Comparison of ENCODE assay signal across 1 cellular context in the genomic region with DNA sequence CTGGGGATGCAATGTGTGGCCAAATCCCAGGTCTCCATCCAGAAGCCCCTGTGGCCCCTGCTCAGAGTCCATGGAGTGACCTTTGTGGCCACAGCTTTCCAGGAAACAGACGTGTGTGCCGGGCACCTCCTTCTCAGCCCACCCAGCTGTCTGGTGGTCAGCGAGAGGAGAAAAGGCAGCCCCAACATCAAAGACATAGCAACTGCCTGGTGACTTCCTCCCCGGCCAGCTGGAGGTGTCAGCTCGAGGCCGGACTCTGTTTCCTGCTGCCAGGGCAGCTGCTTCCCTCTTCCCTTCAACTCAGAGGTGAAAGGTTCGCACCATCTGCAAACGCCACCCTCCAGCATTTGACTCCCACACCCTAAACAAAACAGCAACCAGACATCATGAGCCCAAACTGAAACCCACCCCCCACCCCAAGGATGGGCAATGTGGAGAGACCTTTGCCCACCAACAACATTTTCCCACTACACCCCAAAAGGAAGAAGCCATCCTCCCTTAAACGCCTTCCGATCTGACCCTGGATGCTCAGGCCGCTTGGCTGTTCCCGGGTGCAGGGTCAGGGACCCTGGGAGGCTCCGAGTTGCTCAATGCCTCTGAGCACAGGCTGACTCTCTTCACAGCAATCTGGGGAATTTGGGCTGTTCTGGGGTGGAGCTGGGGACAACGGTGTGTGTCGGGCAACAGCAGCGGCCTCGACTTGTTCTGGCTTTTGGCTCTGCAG.
A peak's percentile ranks its signal among the peaks of the same experiment; 100 is the strongest.
TF ChIP-seq lines count a peak whose summit lies in the region.

No MANE protein-coding gene starts in this region.

TF ChIP-seq in HepG2, 621 proteins besides CTCF, POLR2A, EP300 and RAD21 (continued from another document and continues in another):
- TF ChIP-seq HIC2 (CRISPR knock-in tag; IDR thresholded peaks at IDR 0.05; ENCODE audit: low read depth) (peak; percentile 53; the same call in 1 of the 2 replicates), SMARCE1 (IDR thresholded peaks at IDR 0.05; ENCODE audit: borderline replicate concordance) (no peak), POGK (CRISPR knock-in tag; conservative IDR thresholded peaks at IDR 0.05) (no peak), SMAD9 (CRISPR knock-in tag; IDR thresholded peaks at IDR 0.05) (no peak), ZNF562 (CRISPR knock-in tag; IDR thresholded peaks at IDR 0.05; ENCODE audit: borderline replicate concordance) (no peak), SIN3B (IDR thresholded peaks at IDR 0.05; ENCODE audit: low read length) (no peak), NFRKB (IDR thresholded peaks at IDR 0.05) (no peak), ZNF496 (CRISPR knock-in tag; IDR thresholded peaks at IDR 0.05; ENCODE audit: insufficient replicate concordance) (no peak), THAP11 (CRISPR knock-in tag; IDR thresholded peaks at IDR 0.05) (peak; percentile 20; the same call in 1 of the 2 replicates), ZNF768 (CRISPR knock-in tag; IDR thresholded peaks at IDR 0.05) (no peak), SOX6 (IDR thresholded peaks at IDR 0.05) (no peak), SOX6 (CRISPR knock-in tag; IDR thresholded peaks at IDR 0.05) (peak; percentile 49), KLF9 (CRISPR knock-in tag; IDR thresholded peaks at IDR 0.05; ENCODE audit: low read depth) (no peak), SNAI1 (CRISPR knock-in tag; IDR thresholded peaks at IDR 0.05; ENCODE audit: borderline replicate concordance) (0 out of 2 replicates have a peak, but pooled peaks have one; percentile 26), HNF4A (CRISPR knock-in tag; IDR thresholded peaks at IDR 0.05) (peak; percentile 88), ZNF296 (CRISPR knock-in tag; conservative IDR thresholded peaks at IDR 0.05) (peak; percentile 71; the same call in 1 of the 2 replicates), SPEN (CRISPR knock-in tag; IDR thresholded peaks at IDR 0.05; ENCODE audit: low read depth) (peak; percentile 78; the same call in 1 of the 2 replicates), ZNF317 (CRISPR knock-in tag; IDR thresholded peaks at IDR 0.05) (no peak; the same call in 1 of the 2 replicates), KDM1A (CRISPR knock-in tag; IDR thresholded peaks at IDR 0.05) (no peak), ZSCAN31 (CRISPR knock-in tag; IDR thresholded peaks at IDR 0.05; ENCODE audit: low read depth) (no peak), GATAD1 (CRISPR knock-in tag; IDR thresholded peaks at IDR 0.05) (peak; percentile 17; the same call in 1 of the 2 replicates), LRRFIP1 (CRISPR knock-in tag; conservative IDR thresholded peaks at IDR 0.05) (no peak), TRIM24 (CRISPR knock-in tag; IDR thresholded peaks at IDR 0.05) (no peak), SP5 (CRISPR knock-in tag; IDR thresholded peaks at IDR 0.05; ENCODE audit: borderline replicate concordance, low read depth) (peak; percentile 68), AGO1 (IDR thresholded peaks at IDR 0.05; ENCODE audit: low read depth, low read length, poor library complexity, severe bottlenecking) (no peak), CENPT (CRISPR knock-in tag; IDR thresholded peaks at IDR 0.05; ENCODE audit: low read depth) (no peak), ZFY (CRISPR knock-in tag; IDR thresholded peaks at IDR 0.05) (no peak)
- TF ChIP-seq, protein P1, sequence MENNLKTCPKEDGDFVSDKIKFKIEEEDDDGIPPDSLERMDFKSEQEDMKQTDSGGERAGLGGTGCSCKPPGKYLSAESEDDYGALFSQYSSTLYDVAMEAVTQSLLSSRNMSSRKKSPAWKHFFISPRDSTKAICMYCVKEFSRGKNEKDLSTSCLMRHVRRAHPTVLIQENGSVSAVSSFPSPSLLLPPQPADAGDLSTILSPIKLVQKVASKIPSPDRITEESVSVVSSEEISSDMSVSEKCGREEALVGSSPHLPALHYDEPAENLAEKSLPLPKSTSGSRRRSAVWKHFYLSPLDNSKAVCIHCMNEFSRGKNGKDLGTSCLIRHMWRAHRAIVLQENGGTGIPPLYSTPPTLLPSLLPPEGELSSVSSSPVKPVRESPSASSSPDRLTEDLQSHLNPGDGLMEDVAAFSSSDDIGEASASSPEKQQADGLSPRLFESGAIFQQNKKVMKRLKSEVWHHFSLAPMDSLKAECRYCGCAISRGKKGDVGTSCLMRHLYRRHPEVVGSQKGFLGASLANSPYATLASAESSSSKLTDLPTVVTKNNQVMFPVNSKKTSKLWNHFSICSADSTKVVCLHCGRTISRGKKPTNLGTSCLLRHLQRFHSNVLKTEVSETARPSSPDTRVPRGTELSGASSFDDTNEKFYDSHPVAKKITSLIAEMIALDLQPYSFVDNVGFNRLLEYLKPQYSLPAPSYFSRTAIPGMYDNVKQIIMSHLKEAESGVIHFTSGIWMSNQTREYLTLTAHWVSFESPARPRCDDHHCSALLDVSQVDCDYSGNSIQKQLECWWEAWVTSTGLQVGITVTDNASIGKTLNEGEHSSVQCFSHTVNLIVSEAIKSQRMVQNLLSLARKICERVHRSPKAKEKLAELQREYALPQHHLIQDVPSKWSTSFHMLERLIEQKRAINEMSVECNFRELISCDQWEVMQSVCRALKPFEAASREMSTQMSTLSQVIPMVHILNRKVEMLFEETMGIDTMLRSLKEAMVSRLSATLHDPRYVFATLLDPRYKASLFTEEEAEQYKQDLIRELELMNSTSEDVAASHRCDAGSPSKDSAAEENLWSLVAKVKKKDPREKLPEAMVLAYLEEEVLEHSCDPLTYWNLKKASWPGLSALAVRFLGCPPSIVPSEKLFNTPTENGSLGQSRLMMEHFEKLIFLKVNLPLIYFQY (CRISPR knock-in tag; IDR thresholded peaks at IDR 0.05; ENCODE audit: borderline replicate concordance) = no peak
- TF ChIP-seq, protein P2, sequence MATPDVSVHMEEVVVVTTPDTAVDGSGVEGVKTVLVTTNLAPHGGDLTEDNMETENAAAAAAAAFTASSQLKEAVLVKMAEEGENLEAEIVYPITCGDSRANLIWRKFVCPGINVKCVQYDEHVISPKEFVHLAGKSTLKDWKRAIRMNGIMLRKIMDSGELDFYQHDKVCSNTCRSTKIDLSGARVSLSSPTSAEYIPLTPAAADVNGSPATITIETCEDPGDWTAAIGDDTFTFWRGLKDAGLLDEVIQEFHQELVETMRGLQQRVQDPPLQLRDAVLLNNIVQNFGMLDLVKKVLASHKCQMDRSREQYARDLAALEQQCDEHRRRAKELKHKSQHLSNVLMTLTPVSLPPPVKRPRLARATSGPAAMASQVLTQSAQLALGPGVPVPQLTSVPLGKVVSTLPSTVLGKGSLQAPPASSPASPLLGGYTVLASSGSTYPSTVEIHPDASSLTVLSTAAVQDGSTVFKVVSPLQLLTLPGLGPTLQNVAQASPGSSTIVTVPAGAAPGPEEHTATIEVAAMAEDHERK (CRISPR knock-in tag; IDR thresholded peaks at IDR 0.05; ENCODE audit: low read depth) = no peak
- TF ChIP-seq, protein P3, sequence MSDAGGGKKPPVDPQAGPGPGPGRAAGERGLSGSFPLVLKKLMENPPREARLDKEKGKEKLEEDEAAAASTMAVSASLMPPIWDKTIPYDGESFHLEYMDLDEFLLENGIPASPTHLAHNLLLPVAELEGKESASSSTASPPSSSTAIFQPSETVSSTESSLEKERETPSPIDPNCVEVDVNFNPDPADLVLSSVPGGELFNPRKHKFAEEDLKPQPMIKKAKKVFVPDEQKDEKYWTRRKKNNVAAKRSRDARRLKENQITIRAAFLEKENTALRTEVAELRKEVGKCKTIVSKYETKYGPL (CRISPR knock-in tag; IDR thresholded peaks at IDR 0.05) = no peak
- TF ChIP-seq, protein P4, sequence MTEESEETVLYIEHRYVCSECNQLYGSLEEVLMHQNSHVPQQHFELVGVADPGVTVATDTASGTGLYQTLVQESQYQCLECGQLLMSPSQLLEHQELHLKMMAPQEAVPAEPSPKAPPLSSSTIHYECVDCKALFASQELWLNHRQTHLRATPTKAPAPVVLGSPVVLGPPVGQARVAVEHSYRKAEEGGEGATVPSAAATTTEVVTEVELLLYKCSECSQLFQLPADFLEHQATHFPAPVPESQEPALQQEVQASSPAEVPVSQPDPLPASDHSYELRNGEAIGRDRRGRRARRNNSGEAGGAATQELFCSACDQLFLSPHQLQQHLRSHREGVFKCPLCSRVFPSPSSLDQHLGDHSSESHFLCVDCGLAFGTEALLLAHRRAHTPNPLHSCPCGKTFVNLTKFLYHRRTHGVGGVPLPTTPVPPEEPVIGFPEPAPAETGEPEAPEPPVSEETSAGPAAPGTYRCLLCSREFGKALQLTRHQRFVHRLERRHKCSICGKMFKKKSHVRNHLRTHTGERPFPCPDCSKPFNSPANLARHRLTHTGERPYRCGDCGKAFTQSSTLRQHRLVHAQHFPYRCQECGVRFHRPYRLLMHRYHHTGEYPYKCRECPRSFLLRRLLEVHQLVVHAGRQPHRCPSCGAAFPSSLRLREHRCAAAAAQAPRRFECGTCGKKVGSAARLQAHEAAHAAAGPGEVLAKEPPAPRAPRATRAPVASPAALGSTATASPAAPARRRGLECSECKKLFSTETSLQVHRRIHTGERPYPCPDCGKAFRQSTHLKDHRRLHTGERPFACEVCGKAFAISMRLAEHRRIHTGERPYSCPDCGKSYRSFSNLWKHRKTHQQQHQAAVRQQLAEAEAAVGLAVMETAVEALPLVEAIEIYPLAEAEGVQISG (CRISPR knock-in tag; IDR thresholded peaks at IDR 0.05) = peak; percentile 4; the same call in 1 of the 2 replicates
- TF ChIP-seq, protein P5, sequence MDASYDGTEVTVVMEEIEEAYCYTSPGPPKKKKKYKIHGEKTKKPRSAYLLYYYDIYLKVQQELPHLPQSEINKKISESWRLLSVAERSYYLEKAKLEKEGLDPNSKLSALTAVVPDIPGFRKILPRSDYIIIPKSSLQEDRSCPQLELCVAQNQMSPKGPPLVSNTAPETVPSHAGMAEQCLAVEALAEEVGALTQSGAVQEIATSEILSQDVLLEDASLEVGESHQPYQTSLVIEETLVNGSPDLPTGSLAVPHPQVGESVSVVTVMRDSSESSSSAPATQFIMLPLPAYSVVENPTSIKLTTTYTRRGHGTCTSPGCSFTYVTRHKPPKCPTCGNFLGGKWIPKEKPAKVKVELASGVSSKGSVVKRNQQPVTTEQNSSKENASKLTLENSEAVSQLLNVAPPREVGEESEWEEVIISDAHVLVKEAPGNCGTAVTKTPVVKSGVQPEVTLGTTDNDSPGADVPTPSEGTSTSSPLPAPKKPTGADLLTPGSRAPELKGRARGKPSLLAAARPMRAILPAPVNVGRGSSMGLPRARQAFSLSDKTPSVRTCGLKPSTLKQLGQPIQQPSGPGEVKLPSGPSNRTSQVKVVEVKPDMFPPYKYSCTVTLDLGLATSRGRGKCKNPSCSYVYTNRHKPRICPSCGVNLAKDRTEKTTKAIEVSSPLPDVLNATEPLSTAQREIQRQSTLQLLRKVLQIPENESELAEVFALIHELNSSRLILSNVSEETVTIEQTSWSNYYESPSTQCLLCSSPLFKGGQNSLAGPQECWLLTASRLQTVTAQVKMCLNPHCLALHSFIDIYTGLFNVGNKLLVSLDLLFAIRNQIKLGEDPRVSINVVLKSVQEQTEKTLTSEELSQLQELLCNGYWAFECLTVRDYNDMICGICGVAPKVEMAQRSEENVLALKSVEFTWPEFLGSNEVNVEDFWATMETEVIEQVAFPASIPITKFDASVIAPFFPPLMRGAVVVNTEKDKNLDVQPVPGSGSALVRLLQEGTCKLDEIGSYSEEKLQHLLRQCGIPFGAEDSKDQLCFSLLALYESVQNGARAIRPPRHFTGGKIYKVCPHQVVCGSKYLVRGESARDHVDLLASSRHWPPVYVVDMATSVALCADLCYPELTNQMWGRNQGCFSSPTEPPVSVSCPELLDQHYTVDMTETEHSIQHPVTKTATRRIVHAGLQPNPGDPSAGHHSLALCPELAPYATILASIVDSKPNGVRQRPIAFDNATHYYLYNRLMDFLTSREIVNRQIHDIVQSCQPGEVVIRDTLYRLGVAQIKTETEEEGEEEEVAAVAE (CRISPR knock-in tag; IDR thresholded peaks at IDR 0.05; ENCODE audit: borderline replicate concordance) = no peak
